24 cellular contexts compared by ENCODE assay signal in the genomic region with DNA sequence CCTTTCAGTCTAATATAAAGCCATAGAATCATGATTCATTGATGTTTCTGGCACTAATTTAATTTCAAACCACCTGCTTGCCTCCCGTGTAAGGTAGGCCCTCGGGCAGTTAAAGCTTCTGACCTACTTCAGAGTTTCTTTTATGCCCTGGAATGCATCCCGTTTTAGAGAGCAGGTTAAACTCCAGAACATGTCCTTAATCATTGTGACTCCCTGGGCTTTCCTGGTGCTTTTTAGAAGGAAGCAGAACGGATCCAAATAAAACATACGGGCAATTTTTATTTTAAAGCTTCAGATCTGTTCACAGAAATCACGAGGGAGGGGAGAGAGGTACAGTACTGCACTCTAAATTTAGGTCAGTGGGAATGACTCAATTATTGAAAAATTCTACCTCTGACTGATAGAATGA.
DNase-seq lines count a peak whose midpoint lies in the region; ATAC-seq and TF ChIP-seq lines count a peak whose summit lies in the region.
"Had no signal": no experiment of that assay in that cellular context is flagged by ENCODE, and none has a peak within 500 bp of the region (broad histone marks: within the 10 kb centered on the region; RNA-seq: fewer than 3 reads in every experiment).

No MANE protein-coding gene starts in this region.

- no peaks in the 10 kb centered on the region for H3K36me3 Mint-ChIP-seq in type B pancreatic cell
- H3K36me3 Mint-ChIP-seq in stimulated activated naive B cell treated with anti-CD40 and anti-IgM and Interleukin-4, amounts not matched to agents 10 μg/mL and 1 μg/mL and 100 μg/mL, for 72 hours = no peaks in the 10 kb centered on the region
- H3K36me3 Mint-ChIP-seq: CD4-positive, alpha-beta memory T cell; naive thymus-derived CD4-positive, alpha-beta T cell had no signal

- H3K27me3 Mint-ChIP-seq in type B pancreatic cell = no peaks in the 10 kb centered on the region
- no peaks in the 10 kb centered on the region for H3K27me3 Mint-ChIP-seq in stimulated activated naive B cell treated with anti-CD40 and anti-IgM and Interleukin-4, amounts not matched to agents 10 μg/mL and 1 μg/mL and 100 μg/mL, for 72 hours
- H3K27me3 Mint-ChIP-seq: activated T-cell treated with anti-CD3 and anti-CD28 coated beads, Interleukin-2, amount 50 U/mL, for 24 hours; CD4-positive, alpha-beta memory T cell; naive thymus-derived CD4-positive, alpha-beta T cell had no signal

- peak overlapping the region; percentile 0 for H3K4me3 Mint-ChIP-seq in type B pancreatic cell
- no peak overlapping the region for H3K4me3 Mint-ChIP-seq in stimulated activated naive B cell treated with anti-CD40 and anti-IgM and Interleukin-4, amounts not matched to agents 10 μg/mL and 1 μg/mL and 100 μg/mL, for 72 hours
- H3K4me3 Mint-ChIP-seq: activated CD8-positive, alpha-beta T cell treated with anti-CD3 and anti-CD28 coated beads, Interleukin-2, amount 10 ng/mL, durations not matched to agents 7 days and 5 days; activated T-cell treated with anti-CD3 and anti-CD28 coated beads, Interleukin-2, amount 50 U/mL, for 24 hours; CD4-positive, alpha-beta memory T cell; naive thymus-derived CD4-positive, alpha-beta T cell had no signal

- TF ChIP-seq CTCF in astrocyte of the spinal cord (IDR thresholded peaks at IDR 0.05; ENCODE audit: low read depth, low read length) (no peak), type B pancreatic cell (conservative IDR thresholded peaks at IDR 0.05) (no peak)

- ATAC-seq in stimulated activated naive B cell treated with anti-CD40 and anti-IgM and Interleukin-4, amounts not matched to agents 10 μg/mL and 1 μg/mL and 100 μg/mL, for 72 hours (replicated peaks) = no peak
- ATAC-seq in GM19035 (IDR thresholded peaks at IDR 0.05; ENCODE audit: unreplicated experiment) = no peak
- ATAC-seq: activated CD8-positive, alpha-beta T cell treated with anti-CD3 and anti-CD28 coated beads, Interleukin-2, amount 10 ng/mL, durations not matched to agents 7 days and 5 days; naive thymus-derived CD4-positive, alpha-beta T cell had no signal

- H3K4me1 Mint-ChIP-seq in type B pancreatic cell (ENCODE audit: unreplicated experiment) = peaks cover 9% of the 10 kb centered on the region
- no peaks in the 10 kb centered on the region for H3K4me1 Mint-ChIP-seq in stimulated activated naive B cell treated with anti-CD40 and anti-IgM and Interleukin-4, amounts not matched to agents 10 μg/mL and 1 μg/mL and 100 μg/mL, for 72 hours

- H3K9me3 Mint-ChIP-seq in type B pancreatic cell = no peaks in the 10 kb centered on the region
- H3K9me3 Mint-ChIP-seq in stimulated activated naive B cell treated with anti-CD40 and anti-IgM and Interleukin-4, amounts not matched to agents 10 μg/mL and 1 μg/mL and 100 μg/mL, for 72 hours = no peaks in the 10 kb centered on the region
- H3K9me3 Mint-ChIP-seq: activated T-cell treated with anti-CD3 and anti-CD28 coated beads, Interleukin-2, amount 50 U/mL, for 24 hours; CD4-positive, alpha-beta memory T cell; naive thymus-derived CD4-positive, alpha-beta T cell had no signal

- peak; percentile 31 for DNase-seq in LHCN-M2 (ENCODE audit: low read depth)
- peak; percentile 23 for DNase-seq in astrocyte of the spinal cord (ENCODE audit: low read depth, low spot score)
- DNase-seq in kidney glomerular epithelial cell (lab: John Stamatoyannopoulos, UW) = peak; percentile 16
- DNase-seq in type B pancreatic cell (ENCODE audit: extremely low spot score, unreplicated experiment) = no peak
- no peak for DNase-seq in stimulated activated naive B cell treated with anti-CD40 and anti-IgM and Interleukin-4, amounts not matched to agents 10 μg/mL and 1 μg/mL and 100 μg/mL, for 72 hours
- no peak for DNase-seq in NCI-H510A treated with DMSO at 0.1 percent for 48 hours (lab: John Stamatoyannopoulos, UW)
- DNase-seq: activated CD4-positive, CD25-positive, alpha-beta regulatory T cell treated with anti-CD3 and anti-CD28 coated beads, Interleukin-2, amount 50 U/mL, for 72 hours; activated CD8-positive, alpha-beta T cell treated with anti-CD3 and anti-CD28 coated beads, Interleukin-2, amount 10 ng/mL, durations not matched to agents 7 days and 5 days; activated naive CD4-positive, alpha-beta T cell treated with anti-CD3 and anti-CD28 coated beads, Interleukin-2, amount 50 U/mL, for 16 hours; activated T-cell treated with anti-CD3 and anti-CD28 coated beads, Interleukin-2, amount 50 U/mL, for 24 hours; aorta; CD4-positive, alpha-beta memory T cell; cortex of kidney; foreskin melanocyte; hippocampal formation; islet precursor cell; KG1; mesenchymal stem cell; naive thymus-derived CD4-positive, alpha-beta T cell; NCI-H1105; NCI-H2081; sigmoid colon had no signal

- no peak overlapping the region for H3K4me3 ChIP-seq in astrocyte of the spinal cord (ENCODE audit: low read depth, low read length)
- H3K4me3 ChIP-seq: sigmoid colon, thoracic aorta had no signal

- in situ Hi-C loops in astrocyte of the spinal cord (cut with HindIII; ENCODE audit: low sequenced_read_pairs) = no loop called here

- peak overlapping the region; percentile 44 for H3K27ac Mint-ChIP-seq in type B pancreatic cell
- H3K27ac Mint-ChIP-seq in stimulated activated naive B cell treated with anti-CD40 and anti-IgM and Interleukin-4, amounts not matched to agents 10 μg/mL and 1 μg/mL and 100 μg/mL, for 72 hours = no peak overlapping the region
- H3K27ac Mint-ChIP-seq: activated CD8-positive, alpha-beta T cell treated with anti-CD3 and anti-CD28 coated beads, Interleukin-2, amount 10 ng/mL, durations not matched to agents 7 days and 5 days; activated T-cell treated with anti-CD3 and anti-CD28 coated beads, Interleukin-2, amount 50 U/mL, for 24 hours; CD4-positive, alpha-beta memory T cell; naive thymus-derived CD4-positive, alpha-beta T cell had no signal

Comparison
In these comparisons a context has a peak if more than half of its experiments do, and no peak if none do; other contexts are left out.
1. DNase-seq: peak in LHCN-M2 (single experiment), astrocyte of the spinal cord (single experiment) and kidney glomerular epithelial cell (single experiment); none in type B pancreatic cell (single experiment), stimulated activated naive B cell treated with anti-CD40 and anti-IgM and Interleukin-4, amounts not matched to agents 10 μg/mL and 1 μg/mL and 100 μg/mL, for 72 hours (single experiment) and NCI-H510A treated with DMSO at 0.1 percent for 48 hours (single experiment).